Comparison of ENCODE assay signal across 1 cellular context in genomic region chr9:136885950-136886578, GRCh38.
TF ChIP-seq lines count a peak whose summit lies in the region.

A gene with protein sequence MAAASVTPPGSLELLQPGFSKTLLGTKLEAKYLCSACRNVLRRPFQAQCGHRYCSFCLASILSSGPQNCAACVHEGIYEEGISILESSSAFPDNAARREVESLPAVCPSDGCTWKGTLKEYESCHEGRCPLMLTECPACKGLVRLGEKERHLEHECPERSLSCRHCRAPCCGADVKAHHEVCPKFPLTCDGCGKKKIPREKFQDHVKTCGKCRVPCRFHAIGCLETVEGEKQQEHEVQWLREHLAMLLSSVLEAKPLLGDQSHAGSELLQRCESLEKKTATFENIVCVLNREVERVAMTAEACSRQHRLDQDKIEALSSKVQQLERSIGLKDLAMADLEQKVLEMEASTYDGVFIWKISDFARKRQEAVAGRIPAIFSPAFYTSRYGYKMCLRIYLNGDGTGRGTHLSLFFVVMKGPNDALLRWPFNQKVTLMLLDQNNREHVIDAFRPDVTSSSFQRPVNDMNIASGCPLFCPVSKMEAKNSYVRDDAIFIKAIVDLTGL (plus strand): TSS chr9:136886516. CDS start chr9:136898741, 12,225 bp downstream.

TF ChIP-seq in HepG2, 621 proteins besides CTCF, POLR2A, EP300 and RAD21 (continued from another document and continues in another):
- no peak for TF ChIP-seq ZNF407 (CRISPR knock-in tag; IDR thresholded peaks at IDR 0.05; ENCODE audit: not compliant biosample characterization)
- TF ChIP-seq GABPB1 (CRISPR knock-in tag; IDR thresholded peaks at IDR 0.05) = peak; percentile 85
- peak; percentile 84; the same call in 1 of the 2 replicates for TF ChIP-seq ZNF776 (CRISPR knock-in tag; IDR thresholded peaks at IDR 0.05)
- TF ChIP-seq ZNF773 (CRISPR knock-in tag; IDR thresholded peaks at IDR 0.05; ENCODE audit: borderline replicate concordance) = peak; percentile 36; the same call in 1 of the 2 replicates
- TF ChIP-seq THAP11 (CRISPR knock-in tag; IDR thresholded peaks at IDR 0.05) = peak; percentile 58; the same call in 1 of the 2 replicates
- TF ChIP-seq ZNF296 (CRISPR knock-in tag; conservative IDR thresholded peaks at IDR 0.05) = no peak
- TF ChIP-seq MXI1 (IDR thresholded peaks at IDR 0.05; ENCODE audit: borderline replicate concordance, low read depth, low read length) = peak; percentile 85; the same call in 2 of the 3 replicates
- TF ChIP-seq STAG1 (CRISPR knock-in tag; IDR thresholded peaks at IDR 0.05) = no peak
- TF ChIP-seq SRF (IDR thresholded peaks at IDR 0.05; ENCODE audit: low read depth, low read length) = no peak
- no peak for TF ChIP-seq ZNF549 (CRISPR knock-in tag; IDR thresholded peaks at IDR 0.05)
- TF ChIP-seq ZNF530 (CRISPR knock-in tag; IDR thresholded peaks at IDR 0.05; ENCODE audit: low read depth) = no peak
- TF ChIP-seq ZNF615 (CRISPR knock-in tag; IDR thresholded peaks at IDR 0.05; ENCODE audit: borderline replicate concordance) = no peak
- TF ChIP-seq TERF1 (CRISPR knock-in tag; IDR thresholded peaks at IDR 0.05) = no peak
- 0 out of 2 replicates have a peak, but pooled peaks have one; percentile 35 for TF ChIP-seq ZNF136 (CRISPR knock-in tag; IDR thresholded peaks at IDR 0.05; ENCODE audit: low read depth)
- TF ChIP-seq U2AF1 (optimal IDR thresholded peaks at IDR 0.05; ENCODE audit: low read depth, low read length) = peak; percentile 63
- TF ChIP-seq, protein P1, sequence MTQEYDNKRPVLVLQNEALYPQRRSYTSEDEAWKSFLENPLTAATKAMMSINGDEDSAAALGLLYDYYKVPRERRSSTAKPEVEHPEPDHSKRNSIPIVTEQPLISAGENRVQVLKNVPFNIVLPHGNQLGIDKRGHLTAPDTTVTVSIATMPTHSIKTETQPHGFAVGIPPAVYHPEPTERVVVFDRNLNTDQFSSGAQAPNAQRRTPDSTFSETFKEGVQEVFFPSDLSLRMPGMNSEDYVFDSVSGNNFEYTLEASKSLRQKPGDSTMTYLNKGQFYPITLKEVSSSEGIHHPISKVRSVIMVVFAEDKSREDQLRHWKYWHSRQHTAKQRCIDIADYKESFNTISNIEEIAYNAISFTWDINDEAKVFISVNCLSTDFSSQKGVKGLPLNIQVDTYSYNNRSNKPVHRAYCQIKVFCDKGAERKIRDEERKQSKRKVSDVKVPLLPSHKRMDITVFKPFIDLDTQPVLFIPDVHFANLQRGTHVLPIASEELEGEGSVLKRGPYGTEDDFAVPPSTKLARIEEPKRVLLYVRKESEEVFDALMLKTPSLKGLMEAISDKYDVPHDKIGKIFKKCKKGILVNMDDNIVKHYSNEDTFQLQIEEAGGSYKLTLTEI (CRISPR knock-in tag; conservative IDR thresholded peaks at IDR 0.05) = no peak
- peak; percentile 81; the same call in 1 of the 2 replicates for TF ChIP-seq NKX3-1 (CRISPR knock-in tag; IDR thresholded peaks at IDR 0.05)
- 0 out of 2 replicates have a peak, but pooled peaks have one; percentile 38 for TF ChIP-seq ZNF263 (CRISPR knock-in tag; IDR thresholded peaks at IDR 0.05)
- no peak for TF ChIP-seq IKZF1 (IDR thresholded peaks at IDR 0.05)
- TF ChIP-seq EZH2 (conservative IDR thresholded peaks at IDR 0.05; ENCODE audit: low read depth, low read length) = no peak
- TF ChIP-seq ETV6 (CRISPR knock-in tag; conservative IDR thresholded peaks at IDR 0.05) = peak; percentile 62; the same call in 1 of the 2 replicates
- TF ChIP-seq ZNF616 (CRISPR knock-in tag; IDR thresholded peaks at IDR 0.05; ENCODE audit: low read depth) = peak; percentile 88; the same call in 1 of the 2 replicates
- TF ChIP-seq SP4 (CRISPR knock-in tag; IDR thresholded peaks at IDR 0.05) = peak; percentile 78
- no peak for TF ChIP-seq GABPA (IDR thresholded peaks at IDR 0.05; ENCODE audit: low read depth, low read length)
- peak; percentile 41; the same call in 1 of the 2 replicates for TF ChIP-seq GABPA (CRISPR knock-in tag; IDR thresholded peaks at IDR 0.05; ENCODE audit: low read depth)
- TF ChIP-seq SAFB2 (CRISPR knock-in tag; IDR thresholded peaks at IDR 0.05; ENCODE audit: borderline replicate concordance, low read depth) = peak; percentile 10; the same call in 1 of the 2 replicates
- TF ChIP-seq TOE1 (CRISPR knock-in tag; IDR thresholded peaks at IDR 0.05) = no peak
- TF ChIP-seq, protein P2, sequence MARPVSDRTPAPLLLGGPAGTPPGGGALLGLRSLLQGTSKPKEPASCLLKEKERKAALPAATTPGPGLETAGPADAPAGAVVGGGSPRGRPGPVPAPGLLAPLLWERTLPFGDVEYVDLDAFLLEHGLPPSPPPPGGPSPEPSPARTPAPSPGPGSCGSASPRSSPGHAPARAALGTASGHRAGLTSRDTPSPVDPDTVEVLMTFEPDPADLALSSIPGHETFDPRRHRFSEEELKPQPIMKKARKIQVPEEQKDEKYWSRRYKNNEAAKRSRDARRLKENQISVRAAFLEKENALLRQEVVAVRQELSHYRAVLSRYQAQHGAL (CRISPR knock-in tag; IDR thresholded peaks at IDR 0.05; ENCODE audit: not compliant biosample characterization) = no peak
- TF ChIP-seq TCF12 (IDR thresholded peaks at IDR 0.05) = no peak
- 0 out of 2 replicates have a peak, but pooled peaks have one; percentile 27 for TF ChIP-seq TCF12 (CRISPR knock-in tag; IDR thresholded peaks at IDR 0.05)
- TF ChIP-seq, protein P3, sequence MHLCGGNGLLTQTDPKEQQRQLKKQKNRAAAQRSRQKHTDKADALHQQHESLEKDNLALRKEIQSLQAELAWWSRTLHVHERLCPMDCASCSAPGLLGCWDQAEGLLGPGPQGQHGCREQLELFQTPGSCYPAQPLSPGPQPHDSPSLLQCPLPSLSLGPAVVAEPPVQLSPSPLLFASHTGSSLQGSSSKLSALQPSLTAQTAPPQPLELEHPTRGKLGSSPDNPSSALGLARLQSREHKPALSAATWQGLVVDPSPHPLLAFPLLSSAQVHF (CRISPR knock-in tag; IDR thresholded peaks at IDR 0.05) = no peak
- TF ChIP-seq, protein P4, sequence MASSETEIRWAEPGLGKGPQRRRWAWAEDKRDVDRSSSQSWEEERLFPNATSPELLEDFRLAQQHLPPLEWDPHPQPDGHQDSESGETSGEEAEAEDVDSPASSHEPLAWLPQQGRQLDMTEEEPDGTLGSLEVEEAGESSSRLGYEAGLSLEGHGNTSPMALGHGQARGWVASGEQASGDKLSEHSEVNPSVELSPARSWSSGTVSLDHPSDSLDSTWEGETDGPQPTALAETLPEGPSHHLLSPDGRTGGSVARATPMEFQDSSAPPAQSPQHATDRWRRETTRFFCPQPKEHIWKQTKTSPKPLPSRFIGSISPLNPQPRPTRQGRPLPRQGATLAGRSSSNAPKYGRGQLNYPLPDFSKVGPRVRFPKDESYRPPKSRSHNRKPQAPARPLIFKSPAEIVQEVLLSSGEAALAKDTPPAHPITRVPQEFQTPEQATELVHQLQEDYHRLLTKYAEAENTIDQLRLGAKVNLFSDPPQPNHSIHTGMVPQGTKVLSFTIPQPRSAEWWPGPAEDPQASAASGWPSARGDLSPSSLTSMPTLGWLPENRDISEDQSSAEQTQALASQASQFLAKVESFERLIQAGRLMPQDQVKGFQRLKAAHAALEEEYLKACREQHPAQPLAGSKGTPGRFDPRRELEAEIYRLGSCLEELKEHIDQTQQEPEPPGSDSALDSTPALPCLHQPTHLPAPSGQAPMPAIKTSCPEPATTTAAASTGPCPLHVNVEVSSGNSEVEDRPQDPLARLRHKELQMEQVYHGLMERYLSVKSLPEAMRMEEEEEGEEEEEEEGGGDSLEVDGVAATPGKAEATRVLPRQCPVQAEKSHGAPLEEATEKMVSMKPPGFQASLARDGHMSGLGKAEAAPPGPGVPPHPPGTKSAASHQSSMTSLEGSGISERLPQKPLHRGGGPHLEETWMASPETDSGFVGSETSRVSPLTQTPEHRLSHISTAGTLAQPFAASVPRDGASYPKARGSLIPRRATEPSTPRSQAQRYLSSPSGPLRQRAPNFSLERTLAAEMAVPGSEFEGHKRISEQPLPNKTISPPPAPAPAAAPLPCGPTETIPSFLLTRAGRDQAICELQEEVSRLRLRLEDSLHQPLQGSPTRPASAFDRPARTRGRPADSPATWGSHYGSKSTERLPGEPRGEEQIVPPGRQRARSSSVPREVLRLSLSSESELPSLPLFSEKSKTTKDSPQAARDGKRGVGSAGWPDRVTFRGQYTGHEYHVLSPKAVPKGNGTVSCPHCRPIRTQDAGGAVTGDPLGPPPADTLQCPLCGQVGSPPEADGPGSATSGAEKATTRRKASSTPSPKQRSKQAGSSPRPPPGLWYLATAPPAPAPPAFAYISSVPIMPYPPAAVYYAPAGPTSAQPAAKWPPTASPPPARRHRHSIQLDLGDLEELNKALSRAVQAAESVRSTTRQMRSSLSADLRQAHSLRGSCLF (CRISPR knock-in tag; IDR thresholded peaks at IDR 0.05; ENCODE audit: borderline replicate concordance) = no peak
- no peak for TF ChIP-seq THYN1 (CRISPR knock-in tag; IDR thresholded peaks at IDR 0.05; ENCODE audit: borderline replicate concordance, low read depth)
- TF ChIP-seq THAP7 (CRISPR knock-in tag; IDR thresholded peaks at IDR 0.05) = no peak
